Comparison of ENCODE assay signal across 26 cellular contexts in the genomic region with DNA sequence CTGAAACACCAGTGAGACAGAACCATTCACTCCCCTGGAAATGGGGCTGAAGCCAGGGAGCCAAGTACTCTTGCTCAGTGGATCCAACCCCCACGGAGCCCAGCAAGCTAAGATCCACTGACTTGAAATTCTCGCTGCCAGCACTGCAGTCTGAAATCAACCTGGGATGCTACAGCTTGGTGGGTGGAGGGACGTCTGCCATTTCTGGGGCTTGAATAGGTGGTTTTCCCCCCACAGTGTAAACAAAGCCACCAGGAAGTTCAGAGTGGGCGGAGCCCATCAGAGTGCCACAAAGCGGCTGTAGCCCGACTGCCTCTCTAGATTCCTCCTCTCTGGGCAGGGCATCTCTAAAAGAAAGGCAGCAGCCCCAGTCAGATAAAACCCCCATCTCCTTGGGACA.
"Had no signal": no experiment of that assay in that cellular context is flagged by ENCODE, and none has a peak within 500 bp of the region (broad histone marks: within the 10 kb centered on the region; RNA-seq: fewer than 3 reads in every experiment).

No MANE protein-coding gene starts in this region.

- H3K9me3 Mint-ChIP-seq: activated T-helper 2 cell treated with anti-CD3 and anti-CD28 coated beads, Interferon-gamma antibody, Interleukin-2, Interleukin-4, amounts not matched to agents 10 μg/mL and 5 μg/mL and 100 μg/mL, durations not matched to agents 14 hours and 24 hours and 36 hours; stimulated activated memory B cell treated with anti-CD40 and anti-IgM and Interleukin-4, amounts not matched to agents 10 μg/mL and 1 μg/mL and 100 μg/mL, for 72 hours had no signal

- H3K4me3 ChIP-seq: adrenal gland, ascending aorta, lower lobe of right lung, right lobe of liver, stomach, suprapubic skin, tibial nerve had no signal

- DNase-seq: activated CD4-positive, alpha-beta T cell treated with anti-CD3 and anti-CD28 coated beads for 4 hours; activated CD4-positive, alpha-beta T cell treated with anti-CD3 and anti-CD28 coated beads, Interleukin-2, amount 50 U/mL, for 48 hours; activated CD4-positive, CD25-positive, alpha-beta regulatory T cell; activated CD8-positive, alpha-beta memory T cell treated with anti-CD3 and anti-CD28 coated beads, Interleukin-2, amount 50 U/mL, for 48 hours; activated naive CD4-positive, alpha-beta T cell; activated T-cell treated with anti-CD3 and anti-CD28 coated beads, Interleukin-2, amount 50 U/mL, for 4 hours; adrenal gland; brain microvascular endothelial cell; caudate nucleus; effector memory CD4-positive, alpha-beta T cell; foreskin melanocyte; immature natural killer cell; lower lobe of right lung; naive B cell; posterior cingulate gyrus; right lobe of liver; small intestine; stimulated activated CD4-positive, alpha-beta T cell treated with anti-CD3 and anti-CD28 coated beads, Interleukin-2, amount 100 ng/mL, for 24 hours; stomach had no signal

- ATAC-seq: activated T-cell treated with anti-CD3 and anti-CD28 coated beads, Interleukin-2, amount 50 U/mL, for 4 hours; left lobe of liver; lower lobe of right lung; right lobe of liver; stimulated activated memory B cell treated with anti-CD40 and anti-IgM and Interleukin-4, amounts not matched to agents 10 μg/mL and 1 μg/mL and 100 μg/mL, for 72 hours had no signal

- H3K36me3 Mint-ChIP-seq: activated naive CD8-positive, alpha-beta T cell; immature natural killer cell; stimulated activated memory B cell treated with anti-CD40 and anti-IgM and Interleukin-4, amounts not matched to agents 10 μg/mL and 1 μg/mL and 100 μg/mL, for 72 hours had no signal

- H3K4me1 Mint-ChIP-seq: immature natural killer cell; naive B cell; stimulated activated memory B cell treated with anti-CD40 and anti-IgM and Interleukin-4, amounts not matched to agents 10 μg/mL and 1 μg/mL and 100 μg/mL, for 72 hours had no signal

- H3K27ac Mint-ChIP-seq: activated naive CD8-positive, alpha-beta T cell; activated T-helper 2 cell treated with anti-CD3 and anti-CD28 coated beads, Interferon-gamma antibody, Interleukin-2, Interleukin-4, amounts not matched to agents 10 μg/mL and 5 μg/mL and 100 μg/mL, durations not matched to agents 14 hours and 24 hours and 36 hours; immature natural killer cell; naive B cell; stimulated activated memory B cell treated with anti-CD40 and anti-IgM and Interleukin-4, amounts not matched to agents 10 μg/mL and 1 μg/mL and 100 μg/mL, for 72 hours had no signal

- H3K4me3 Mint-ChIP-seq: activated naive CD8-positive, alpha-beta T cell; activated T-cell treated with anti-CD3 and anti-CD28 coated beads, Interleukin-2, amount 50 U/mL, for 4 hours; immature natural killer cell; stimulated activated memory B cell treated with anti-CD40 and anti-IgM and Interleukin-4, amounts not matched to agents 10 μg/mL and 1 μg/mL and 100 μg/mL, for 72 hours had no signal

- H3K36me3 ChIP-seq: adrenal gland, ascending aorta, brain microvascular endothelial cell, lower lobe of right lung, right lobe of liver, stomach, suprapubic skin, tibial nerve had no signal

- H3K4me1 ChIP-seq: adrenal gland, ascending aorta, lower lobe of right lung, right lobe of liver, stomach, suprapubic skin, tibial nerve had no signal

- H3K27ac ChIP-seq: adrenal gland, ascending aorta, brain microvascular endothelial cell, lower lobe of right lung, right lobe of liver, stomach, suprapubic skin, tibial nerve had no signal

- H3K27me3 ChIP-seq: ascending aorta, brain microvascular endothelial cell, right lobe of liver had no signal

- H3K9me3 ChIP-seq: adrenal gland, ascending aorta, lower lobe of right lung, right lobe of liver, suprapubic skin had no signal
